In genomic region chr2:74457549-74458131, GRCh38 we compare ENCODE assay signal across 7 cellular contexts. TPM values are rescaled to one million over a fixed set of nuclear protein-coding genes. Genes with fewer than 3 reads are reported as not detected.
A peak's percentile ranks its signal among the peaks of the same experiment; 100 is the strongest.
DNase-seq lines count a peak whose midpoint lies in the region; ATAC-seq lines count a peak whose summit lies in the region.

No MANE protein-coding gene starts in this region.

- H3K27ac Mint-ChIP-seq in effector memory CD8-positive, alpha-beta T cell = peak overlapping the region; percentile 99 to 100
- H3K27ac Mint-ChIP-seq in stimulated activated memory B cell treated with anti-CD40 and anti-IgM and Interleukin-4, amounts not matched to agents 10 μg/mL and 1 μg/mL and 100 μg/mL, for 72 hours = peak overlapping the region; percentile 96

- H3K4me1 Mint-ChIP-seq in effector memory CD8-positive, alpha-beta T cell (ENCODE audit: low read depth in 2 of 2) = peaks cover 45 to 64% of the 10 kb centered on the region in 2 donors
- H3K4me1 Mint-ChIP-seq in stimulated activated memory B cell treated with anti-CD40 and anti-IgM and Interleukin-4, amounts not matched to agents 10 μg/mL and 1 μg/mL and 100 μg/mL, for 72 hours = peaks cover 63% of the 10 kb centered on the region

- H3K36me3 Mint-ChIP-seq in effector memory CD8-positive, alpha-beta T cell (ENCODE audit: insufficient read depth) = peaks cover 54% of the 10 kb centered on the region
- H3K36me3 Mint-ChIP-seq in stimulated activated memory B cell treated with anti-CD40 and anti-IgM and Interleukin-4, amounts not matched to agents 10 μg/mL and 1 μg/mL and 100 μg/mL, for 72 hours = peaks cover 37% of the 10 kb centered on the region

- ATAC-seq in GM18861 (IDR thresholded peaks at IDR 0.05; ENCODE audit: unreplicated experiment) (peak; percentile 25), HG02870 (IDR thresholded peaks at IDR 0.05; ENCODE audit: unreplicated experiment) (peak; percentile 31)
- peak; percentile 58 for ATAC-seq in effector memory CD8-positive, alpha-beta T cell (replicated peaks)
- peak; percentile 76 for ATAC-seq in stimulated activated memory B cell treated with anti-CD40 and anti-IgM and Interleukin-4, amounts not matched to agents 10 μg/mL and 1 μg/mL and 100 μg/mL, for 72 hours

- no peaks in the 10 kb centered on the region for H3K27me3 Mint-ChIP-seq in effector memory CD8-positive, alpha-beta T cell
- H3K27me3 Mint-ChIP-seq in stimulated activated memory B cell treated with anti-CD40 and anti-IgM and Interleukin-4, amounts not matched to agents 10 μg/mL and 1 μg/mL and 100 μg/mL, for 72 hours = no peaks in the 10 kb centered on the region

- peak overlapping the region; percentile 96 to 98 for H3K4me3 Mint-ChIP-seq in effector memory CD8-positive, alpha-beta T cell
- H3K4me3 Mint-ChIP-seq in stimulated activated memory B cell treated with anti-CD40 and anti-IgM and Interleukin-4, amounts not matched to agents 10 μg/mL and 1 μg/mL and 100 μg/mL, for 72 hours = peak overlapping the region; percentile 91

- DNase-seq in NCI-H2196 (lab: John Stamatoyannopoulos, UW; ENCODE audit: unreplicated experiment) (peak; percentile 61), myocyte (ENCODE audit: low read depth) (peak; percentile 37)
- peak; percentile 58 to 73 for DNase-seq in activated CD8-positive, alpha-beta memory T cell treated with anti-CD3 and anti-CD28 coated beads for 1 hour (ENCODE audit: extremely low read depth in 1 of 2, low read depth in 1 of 2)
- peak; percentile 80 to 82 (median 82) for DNase-seq in effector memory CD8-positive, alpha-beta T cell

- no peaks in the 10 kb centered on the region for H3K9me3 Mint-ChIP-seq in effector memory CD8-positive, alpha-beta T cell
- H3K9me3 Mint-ChIP-seq in stimulated activated memory B cell treated with anti-CD40 and anti-IgM and Interleukin-4, amounts not matched to agents 10 μg/mL and 1 μg/mL and 100 μg/mL, for 72 hours = no peaks in the 10 kb centered on the region

RNA-seq across cellular contexts. Expression of gene WBP1, which starts 0.6 kb away (rescaled TPM):
- total RNA-seq in myocyte = 68.4 and 75.4 TPM in 2 replicates
- polyA plus RNA-seq in myocyte (2012) = 182 TPM

RNA-seq across cellular contexts. Expression of gene INO80B, which starts 2.8 kb away (rescaled TPM):
- total RNA-seq in myocyte = 20.0 and 30.8 TPM in 2 replicates
- polyA plus RNA-seq in myocyte (2012) = 40.0 TPM

RNA-seq across cellular contexts. Expression of gene MOGS, which starts 7.5 kb away (rescaled TPM):
- 56.1 and 67.0 TPM in 2 replicates for total RNA-seq in myocyte
- polyA plus RNA-seq in myocyte (2012) = 53.3 TPM

RNA-seq across cellular contexts. Expression of gene MRPL53, which starts 14.8 kb away (rescaled TPM):
- 19.7 and 21.6 TPM in 2 replicates for total RNA-seq in myocyte
- polyA plus RNA-seq in myocyte (2012) = 99.1 TPM

RNA-seq across cellular contexts. Expression of gene RTKN, which starts 15.9 kb away (rescaled TPM):
- 43.3 and 56.6 TPM in 2 replicates for total RNA-seq in myocyte
- 32.8 TPM for polyA plus RNA-seq in myocyte (2012)

Comparison
In these comparisons a context has a peak if more than half of its experiments do, and no peak if none do; other contexts are left out.
1. Peak in every context shown above with its lines: DNase-seq and ATAC-seq.
2. ATAC-seq: peak in every context shown above with its lines; median percentile 76 in stimulated activated memory B cell treated with anti-CD40 and anti-IgM and Interleukin-4, amounts not matched to agents 10 μg/mL and 1 μg/mL and 100 μg/mL, for 72 hours; 58 in effector memory CD8-positive, alpha-beta T cell; 31 in HG02870; 25 in GM18861.